Comparison of ENCODE assay signal across 9 cellular contexts in the genomic region with DNA sequence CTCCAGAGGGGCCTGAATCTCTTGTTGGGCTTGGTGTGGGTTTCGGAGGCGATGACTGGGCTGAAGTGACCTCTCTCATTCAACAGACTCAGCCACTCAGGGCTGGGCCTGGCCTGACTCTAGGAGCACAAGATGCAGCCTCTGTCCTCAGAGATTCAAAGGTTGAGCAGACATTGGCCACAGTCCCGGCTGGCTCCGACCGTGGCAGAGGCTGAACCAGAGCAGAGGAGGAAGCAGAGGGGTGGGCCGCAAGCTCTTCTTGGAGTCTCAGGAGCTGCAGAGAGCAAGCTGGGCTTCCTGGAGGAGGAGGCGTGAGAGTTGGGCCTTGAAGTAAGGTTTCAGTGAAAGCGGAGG. TPM values are rescaled to one million over a fixed set of nuclear protein-coding genes. Genes with fewer than 3 reads are reported as not detected.
DNase-seq lines count a peak whose midpoint lies in the region; ATAC-seq, FAIRE-seq and TF ChIP-seq lines count a peak whose summit lies in the region.
"Had no signal": no experiment of that assay in that cellular context is flagged by ENCODE, and none has a peak within 500 bp of the region (broad histone marks: within the 10 kb centered on the region; RNA-seq: fewer than 3 reads in every experiment).

No MANE protein-coding gene starts in this region.

- POLR2A ChIA-PET in IMR-90 (lab: Charles Lee; ENCODE audit: unreplicated experiment) (no interaction called here), H1 (lab: Charles Lee; ENCODE audit: partially characterized antibody) (interaction anchor here (1.1 to 1.8 kb wide), 3 partner anchors 16 to 38 kb away, joined by 3 to 7 read pairs (median 5); a partner anchor contains a TSS)

- no peak overlapping the region for H3K23ac ChIP-seq in IMR-90 (ENCODE audit: low read depth, low read length)
- no peak overlapping the region for H3K23ac ChIP-seq in H1 (ENCODE audit: insufficient read length)
- H3K23ac ChIP-seq in trophoblast cell (ENCODE audit: low read length): no peak overlapping the region

- H4K20me1 ChIP-seq in IMR-90 (ENCODE audit: insufficient read depth, low read length) (no peaks in the 10 kb centered on the region), H1 (replicated peaks in 1 of 2; ENCODE audit: control insufficient read depth in 1 of 2, insufficient read depth in 2 of 2, low read length in 2 of 2) (no peaks in the 10 kb centered on the region)

- ATAC-seq in IMR-90 (ENCODE audit: low read depth) (no peak), HG03108 (IDR thresholded peaks at IDR 0.05; ENCODE audit: unreplicated experiment) (no peak), HG02970 (IDR thresholded peaks at IDR 0.05; ENCODE audit: low FRiP score, unreplicated experiment) (no peak)

- intact Hi-C loops in IMR-90 (cut with micrococcal nuclease) (loop anchor here (1.0 to 10.0 kb wide), 8 partner anchors 39 to 1411 kb away; a partner anchor contains a TSS), breast epithelium (cut with DNase I; ENCODE audit: low total_unique reads) (no loop called here)

- H2BK5ac ChIP-seq in IMR-90 (ENCODE audit: low read depth, low read length, poor library complexity, severe bottlenecking) (no peak overlapping the region), H1 (ENCODE audit: low read depth, low read length) (no peak overlapping the region), trophoblast cell (ENCODE audit: low read depth, low read length, poor library complexity) (no peak overlapping the region)

- TF ChIP-seq CTCF in IMR-90 (conservative IDR thresholded peaks at IDR 0.05; ENCODE audit: low read depth, low read length): no peak
- TF ChIP-seq CTCF in H1 (IDR thresholded peaks at IDR 0.05; ENCODE audit: control extremely low read depth in 1 of 3, insufficient read depth in 1 of 3, low read depth in 1 of 3, low read length in 3 of 3): no peak
- no peak for TF ChIP-seq CTCF in breast epithelium (IDR thresholded peaks at IDR 0.05)

- H3K4me2 ChIP-seq in IMR-90 (ENCODE audit: low read depth, low read length) (no peak overlapping the region), H1 (ENCODE audit: insufficient read depth in 1 of 2, low read depth in 2 of 2, low read length in 2 of 2) (no peak overlapping the region), trophoblast cell (ENCODE audit: low read length) (no peak overlapping the region)

- H2AK5ac ChIP-seq in IMR-90 (ENCODE audit: low read depth, low read length): peak overlapping the region; percentile 51; the same call in 1 of the 2 replicates
- no peak overlapping the region for H2AK5ac ChIP-seq in H1 (ENCODE audit: low read depth, low read length)
- H2AK5ac ChIP-seq in trophoblast cell (ENCODE audit: low read length): no peak overlapping the region

- H4K91ac ChIP-seq in IMR-90 (ENCODE audit: insufficient read depth, low read depth, low read length) (no peak overlapping the region; the same call in 1 of the 2 replicates), H1 (replicated peaks; ENCODE audit: insufficient read length, low read length) (no peak overlapping the region), trophoblast cell (ENCODE audit: low read depth, low read length) (no peak overlapping the region)

- no peak overlapping the region for H3K27ac ChIP-seq in IMR-90 (ENCODE audit: insufficient read depth, low read length)
- no peak overlapping the region for H3K27ac ChIP-seq in H1 (ENCODE audit: low read depth, low read length)
- no peak overlapping the region for H3K27ac ChIP-seq in trophoblast cell (ENCODE audit: low read depth, low read length)
- H3K27ac ChIP-seq in breast epithelium: peak overlapping the region in 1 of 2 donors; percentile 44
- H3K27ac ChIP-seq: epithelial cell of prostate had no signal

- H3K18ac ChIP-seq in IMR-90 (ENCODE audit: low read depth, low read length) (no peak overlapping the region), H1 (ENCODE audit: extremely low read depth, low read length) (no peak overlapping the region), trophoblast cell (ENCODE audit: low read length) (no peak overlapping the region)

- DNase-seq in GM12891 (ENCODE audit: insufficient read length, low spot score): no peak
- DNase-seq in IMR-90: no peak
- no peak for DNase-seq in H1 (ENCODE audit: low read depth in 1 of 2, low spot score in 2 of 2)
- DNase-seq in trophoblast cell: no peak
- no peak for DNase-seq in breast epithelium (ENCODE audit: low spot score in 2 of 2)
- DNase-seq in GM12892 (ENCODE audit: insufficient read length): no peak

- TF ChIP-seq RAD21 in IMR-90 (IDR thresholded peaks at IDR 0.05; ENCODE audit: low read length) (no peak), H1 (IDR thresholded peaks at IDR 0.05 in 1 of 2, conservative IDR thresholded peaks at IDR 0.05 in 1 of 2; ENCODE audit: low read depth in 2 of 2, low read length in 2 of 2) (no peak)

- TF ChIP-seq EP300 in H1 (IDR thresholded peaks at IDR 0.05; ENCODE audit: borderline replicate concordance in 1 of 2, low read depth in 2 of 2, low read length in 2 of 2): no peak

- 48% methylated on average over 4 of the region's 8 CpGs; no CpG with 5 or more reads in 1 of the 2 experiments for WGBS in IMR-90 (ENCODE audit: extremely low coverage in 2 of 2, insufficient read length in 1 of 2), 2 experiments
- WGBS in H1 (ENCODE audit: extremely low coverage in 1 of 2, insufficient coverage in 1 of 2, insufficient read length in 1 of 2, insufficient replicate concordance in 2 of 2, low coverage in 1 of 2, low lambda C conversion rate in 2 of 2, missing lambda C conversion rate in 1 of 2), 2 experiments: 91% methylated on average over 5 of the region's 8 CpGs; no CpG with 5 or more reads in 1 of the 2 experiments
- WGBS in trophoblast cell (ENCODE audit: extremely low coverage, insufficient coverage, insufficient read length): no CpG with 5 or more reads among the region's 8 CpGs

- no peak overlapping the region for H2AK9ac ChIP-seq in IMR-90 (replicated peaks; ENCODE audit: low read depth, low read length, poor library complexity)

- H4K8ac ChIP-seq in IMR-90 (ENCODE audit: low read depth in 2 of 2, low read length in 2 of 2) (no peak overlapping the region; a peak in 1 of 4 replicates), H1 (ENCODE audit: extremely low read depth, insufficient read depth, low read length) (no peak overlapping the region), trophoblast cell (ENCODE audit: low read depth, low read length) (peak overlapping the region; percentile 21)

- H3K4me3 ChIP-seq in IMR-90 (ENCODE audit: insufficient read depth, low read depth, low read length) (no peak overlapping the region), H1 (ENCODE audit: extremely low read depth in 1 of 4, insufficient read depth in 2 of 4, low read depth in 3 of 4, low read length in 4 of 4) (no peak overlapping the region), trophoblast cell (ENCODE audit: low read depth, low read length) (no peak overlapping the region), breast epithelium (no peak overlapping the region)

- in situ Hi-C loops in IMR-90 (cut with MboI; ENCODE audit: low sequenced_read_pairs): loop anchor here (10.0 to 25.0 kb wide), 4 partner anchors 621 to 1403 kb away; a partner anchor contains a TSS

- H3K56ac ChIP-seq in IMR-90 (ENCODE audit: extremely low read depth, insufficient read depth, low read length) (no peak overlapping the region), H1 (replicated peaks; ENCODE audit: insufficient read length, low read depth, low read length) (no peak overlapping the region)

- TF ChIP-seq POLR2A in GM12891 (IDR thresholded peaks at IDR 0.05; ENCODE audit: low read depth, low read length): no peak
- TF ChIP-seq POLR2A in IMR-90 (IDR thresholded peaks at IDR 0.05; ENCODE audit: low read depth, low read length): no peak
- TF ChIP-seq POLR2A in H1 (IDR thresholded peaks at IDR 0.05; ENCODE audit: control extremely low read depth in 1 of 2, low read depth in 2 of 2, low read length in 2 of 2): no peak
- TF ChIP-seq POLR2A in breast epithelium (IDR thresholded peaks at IDR 0.05): no peak
- TF ChIP-seq POLR2A in GM12892 (IDR thresholded peaks at IDR 0.05; ENCODE audit: low read depth, low read length): no peak; the same call in 1 of the 2 replicates

- H3K36me3 ChIP-seq in IMR-90 (ENCODE audit: control insufficient read depth, insufficient read depth, low read length) (no peaks in the 10 kb centered on the region), H1 (ENCODE audit: control insufficient read depth in 2 of 4, insufficient read depth in 4 of 4, low read length in 3 of 4) (no peaks in the 10 kb centered on the region), trophoblast cell (ENCODE audit: control insufficient read depth in 1 of 2, insufficient read depth in 2 of 2, low read length in 2 of 2) (no peaks in the 10 kb centered on the region), breast epithelium (no peaks in the 10 kb centered on the region)

- H3K4ac ChIP-seq in IMR-90 (ENCODE audit: low read depth, low read length) (peak overlapping the region; percentile 21; the same call in 1 of the 2 replicates), H1 (replicated peaks; ENCODE audit: insufficient read length, low read depth, low read length) (no peak overlapping the region), trophoblast cell (ENCODE audit: low read depth, low read length) (no peak overlapping the region)

- H2AFZ ChIP-seq in IMR-90 (replicated peaks; ENCODE audit: low read length, poor library complexity) (peak overlapping the region; percentile 60), H1 (ENCODE audit: low read length) (peak overlapping the region; percentile 98), trophoblast cell (ENCODE audit: insufficient read depth, low read length, poor library complexity) (no peak overlapping the region)

- H3K4me1 ChIP-seq in IMR-90 (ENCODE audit: control insufficient read depth, insufficient read depth, low read length) (peaks cover 5% of the 10 kb centered on the region), H1 (replicated peaks in 1 of 4; ENCODE audit: control insufficient read depth in 3 of 4, insufficient read depth in 4 of 4, low read length in 3 of 4) (peaks cover 0 to 3% (median 1%) of the 10 kb centered on the region in 4 experiments; a peak in 2 of 7 replicates), trophoblast cell (ENCODE audit: control insufficient read depth in 1 of 2, insufficient read depth in 2 of 2, low read length in 2 of 2) (no peaks in the 10 kb centered on the region), breast epithelium (peaks cover 0 to 6% of the 10 kb centered on the region in 2 donors)

- H2BK120ac ChIP-seq in IMR-90 (ENCODE audit: low read depth, low read length): no peak overlapping the region
- no peak overlapping the region for H2BK120ac ChIP-seq in H1 (replicated peaks; ENCODE audit: low read depth, low read length)
- no peak overlapping the region for H2BK120ac ChIP-seq in trophoblast cell (ENCODE audit: insufficient read depth, low read length, poor library complexity)

- dilution Hi-C loops in IMR-90 (cut with HindIII; ENCODE audit: low sequenced_read_pairs, unreplicated experiment): no loop called here

- no peak overlapping the region for H4K12ac ChIP-seq in trophoblast cell (ENCODE audit: low read depth, low read length)

- FAIRE-seq in GM12891 (lab: Jason Lieb, UNC) (peak; percentile 9), H1 (lab: Jason Lieb, UNC) (no peak), GM12892 (lab: Jason Lieb, UNC) (no peak)

- no peaks in the 10 kb centered on the region for H3K9me3 ChIP-seq in IMR-90 (ENCODE audit: control insufficient read depth, insufficient read depth, low read length)
- H3K9me3 ChIP-seq in H1 (ENCODE audit: insufficient read depth in 2 of 2, low read depth in 1 of 2, low read length in 1 of 2): no peaks in the 10 kb centered on the region
- no peaks in the 10 kb centered on the region for H3K9me3 ChIP-seq in trophoblast cell (ENCODE audit: insufficient read depth, low read depth, low read length)
- no peaks in the 10 kb centered on the region for H3K9me3 ChIP-seq in breast epithelium

- CTCF ChIA-PET in IMR-90 (lab: Yijun Ruan, JAX) (interaction anchor here (0.7 to 2.3 kb wide), 2 partner anchors 14 to 38 kb away, joined by 3 to 12 read pairs; a partner anchor contains a TSS), H1 (lab: Charles Lee; ENCODE audit: partially characterized antibody) (interaction anchor here (0.7 to 9.4 kb wide), 26 partner anchors 10 to 1141 kb away, joined by 3 to 105 read pairs (median 6); no protein-coding TSS in a partner anchor)

- H3K79me1 ChIP-seq in IMR-90 (ENCODE audit: low read depth in 1 of 2, low read length in 2 of 2) (no peaks in the 10 kb centered on the region), H1 (ENCODE audit: low read depth, low read length) (no peaks in the 10 kb centered on the region), trophoblast cell (ENCODE audit: low read length) (no peaks in the 10 kb centered on the region)

- H3K79me2 ChIP-seq in H1 (ENCODE audit: control insufficient read depth in 1 of 2, insufficient read depth in 2 of 2, low read length in 2 of 2) (no peaks in the 10 kb centered on the region), trophoblast cell (ENCODE audit: control insufficient read depth, insufficient read depth, low read length, poor library complexity) (no peaks in the 10 kb centered on the region)

- H4K5ac ChIP-seq in IMR-90 (ENCODE audit: low read depth, low read length) (no peak overlapping the region; the same call in 1 of the 2 replicates), H1 (ENCODE audit: insufficient read length, low read depth, low read length) (no peak overlapping the region)

- no TSS peak for BruUV-seq in IMR-90 (replicated peaks; lab: Mats Ljungman, UMichigan)

- no peaks in the 10 kb centered on the region for H3K23me2 ChIP-seq in H1 (ENCODE audit: low read depth, low read length)

- no peak overlapping the region for H2BK15ac ChIP-seq in IMR-90 (ENCODE audit: low read depth, low read length)
- no peak overlapping the region for H2BK15ac ChIP-seq in H1 (ENCODE audit: low read length)

- H2BK12ac ChIP-seq in H1 (ENCODE audit: low read depth, low read length) (0 out of 2 replicates have a peak overlapping the region, but pooled peaks have one; percentile 18), trophoblast cell (ENCODE audit: low read length) (no peak overlapping the region)

- H3K9me1 ChIP-seq in IMR-90 (ENCODE audit: insufficient read depth, low read length): peaks cover 6% of the 10 kb centered on the region; the same call in 1 of the 2 replicates

- H2BK20ac ChIP-seq in IMR-90 (ENCODE audit: low read depth, low read length): 0 out of 2 replicates have a peak overlapping the region, but pooled peaks have one; percentile 41
- H2BK20ac ChIP-seq in H1 (ENCODE audit: low read length): no peak overlapping the region

- H3K9ac ChIP-seq in IMR-90 (ENCODE audit: low read depth, low read length): no peak overlapping the region
- H3K9ac ChIP-seq in H1 (replicated peaks in 1 of 4; ENCODE audit: extremely low read depth in 1 of 4, low read depth in 3 of 4, low read length in 3 of 4): no peak overlapping the region
- no peak overlapping the region for H3K9ac ChIP-seq in trophoblast cell (ENCODE audit: low read length)

- H3K27me3 ChIP-seq in IMR-90 (ENCODE audit: control insufficient read depth, insufficient read depth, low read length) (peaks cover 6% of the 10 kb centered on the region), H1 (replicated peaks in 1 of 4; ENCODE audit: control insufficient read depth in 3 of 4, extremely low read depth in 1 of 4, insufficient read depth in 3 of 4, low read length in 3 of 4) (no peaks in the 10 kb centered on the region), trophoblast cell (ENCODE audit: insufficient read depth, low read length) (no peaks in the 10 kb centered on the region), breast epithelium (no peaks in the 10 kb centered on the region)

- no peak overlapping the region for H3K14ac ChIP-seq in IMR-90 (replicated peaks; ENCODE audit: low read depth, low read length)
- H3K14ac ChIP-seq in H1 (ENCODE audit: insufficient read length): no peak overlapping the region
- H3K14ac ChIP-seq in trophoblast cell (ENCODE audit: low read length): no peak overlapping the region

RNA-seq across cellular contexts. Expression of a gene that starts 37.7 kb away (rescaled TPM):
- polyA plus RNA-seq in GM12891 (2012; ENCODE audit: low read depth, missing spikeins): 25.7 TPM
- 33.9 and 38.4 TPM in 2 replicates for total RNA-seq in IMR-90 (2012; rRNA removed)
- polyA plus RNA-seq in IMR-90 (2012; rRNA removed): 35.1 and 36.4 TPM in 2 replicates
- 28.1 and 31.3 TPM in 2 replicates for polyA plus RNA-seq in IMR-90 (2012; cell fraction: cytosol; rRNA removed)
- polyA plus RNA-seq in IMR-90 (2012; cell fraction: nucleus; rRNA removed; ENCODE audit: low replicate concordance): 20.4 and 43.6 TPM in 2 replicates
- total RNA-seq in H1 (2021; fragmentation: NEBNext Ultra II Directional; extraction: Animal tissue kit (Norgen Biotek cat#: 25700)): 27.8 and 30.7 TPM in 2 replicates
- polyA plus RNA-seq in H1 (2011; rRNA removed): 26.7 and 27.1 TPM in 2 replicates
- polyA plus RNA-seq in H1 (2011; cell fraction: cytosol; rRNA removed): 27.7 TPM
- 17.0 TPM for polyA plus RNA-seq in H1 (2011; cell fraction: nucleus; rRNA removed)
- 19.3 to 23.1 TPM (median 21.7 TPM) in 4 replicates for polyA plus RNA-seq in H1 (2012, experiment 1 of 2)
- polyA plus RNA-seq in H1 (2012, experiment 2 of 2): 13.0 TPM
- polyA plus RNA-seq in H1 (2013, experiment 1 of 2): 41.1 TPM
- polyA plus RNA-seq in H1 (2013, experiment 2 of 2): 52.8 TPM
- polyA minus RNA-seq in H1 (2011; rRNA and poly(A)+ RNA removed): 25.5 and 30.1 TPM in 2 replicates
- 14.7 TPM for polyA minus RNA-seq in H1 (2011; cell fraction: cytosol; rRNA and poly(A)+ RNA removed)
- 22.0 TPM for polyA minus RNA-seq in H1 (2011; cell fraction: nucleus; rRNA and poly(A)+ RNA removed)
- polyA plus RNA-seq in trophoblast cell (2013): 69.4 and 72.3 TPM in 2 replicates
- 10 to 100 TPM; 30.2 to 44.5 (median 40.3) TPM for total RNA-seq in breast epithelium
- polyA plus RNA-seq in GM12892 (2012; ENCODE audit: missing spikeins): 25.3 TPM

RNA-seq across cellular contexts. Expression of a gene that starts 38.0 kb away (rescaled TPM):
- 570 TPM for polyA plus RNA-seq in GM12891 (2012; ENCODE audit: low read depth, missing spikeins)
- total RNA-seq in IMR-90 (2012; rRNA removed): 180 and 184 TPM in 2 replicates
- 281 and 285 TPM in 2 replicates for polyA plus RNA-seq in IMR-90 (2012; rRNA removed)
- polyA plus RNA-seq in IMR-90 (2012; cell fraction: cytosol; rRNA removed): 432 and 436 TPM in 2 replicates
- 116 and 149 TPM in 2 replicates for polyA plus RNA-seq in IMR-90 (2012; cell fraction: nucleus; rRNA removed; ENCODE audit: low replicate concordance)
- total RNA-seq in H1 (2021; fragmentation: NEBNext Ultra II Directional; extraction: Animal tissue kit (Norgen Biotek cat#: 25700)): 155 and 163 TPM in 2 replicates
- polyA plus RNA-seq in H1 (2011; rRNA removed): 315 and 379 TPM in 2 replicates
- 222 TPM for polyA plus RNA-seq in H1 (2011; cell fraction: cytosol; rRNA removed)
- polyA plus RNA-seq in H1 (2011; cell fraction: nucleus; rRNA removed): 109 TPM
- polyA plus RNA-seq in H1 (2012, experiment 1 of 2): 179 to 259 TPM (median 234 TPM) in 4 replicates
- 527 TPM for polyA plus RNA-seq in H1 (2012, experiment 2 of 2)
- polyA plus RNA-seq in H1 (2013, experiment 1 of 2): 451 TPM
- 470 TPM for polyA plus RNA-seq in H1 (2013, experiment 2 of 2)
- 37.0 and 38.5 TPM in 2 replicates for polyA minus RNA-seq in H1 (2011; rRNA and poly(A)+ RNA removed)
- 32.5 TPM for polyA minus RNA-seq in H1 (2011; cell fraction: cytosol; rRNA and poly(A)+ RNA removed)
- 37.5 TPM for polyA minus RNA-seq in H1 (2011; cell fraction: nucleus; rRNA and poly(A)+ RNA removed)
- 776 and 817 TPM in 2 replicates for polyA plus RNA-seq in trophoblast cell (2013)
- 100 to 1,000 TPM in 1 of 3 donors, 10 to 100 TPM in 2; 86.3 to 121 (median 92.9) TPM for total RNA-seq in breast epithelium
- 245 TPM for polyA plus RNA-seq in GM12892 (2012; ENCODE audit: missing spikeins)
